In genomic region chr5:142981886-142982820, GRCh38 we compare ENCODE assay signal across 8 cellular contexts.
DNase-seq lines count a peak whose midpoint lies in the region; ATAC-seq and TF ChIP-seq lines count a peak whose summit lies in the region.

No MANE protein-coding gene starts in this region.

- H3K9ac ChIP-seq in IMR-90 (ENCODE audit: low read depth, low read length) (no peak overlapping the region), Karpas-422 (ENCODE audit: low read length) (no peak overlapping the region)

- no peak overlapping the region for H3K4me3 ChIP-seq in IMR-90 (ENCODE audit: insufficient read depth, low read depth, low read length)
- H3K4me3 ChIP-seq in left ventricle myocardium inferior, result no peak overlapping the region
- H3K4me3 ChIP-seq in Karpas-422 (ENCODE audit: low read length), result no peak overlapping the region

- H3K56ac ChIP-seq in IMR-90 (ENCODE audit: extremely low read depth, insufficient read depth, low read length), result peak overlapping the region; percentile 42; the same call in 1 of the 2 replicates

- POLR2A ChIA-PET in IMR-90 (lab: Charles Lee; ENCODE audit: unreplicated experiment), result no interaction called here

- H4K91ac ChIP-seq in IMR-90 (ENCODE audit: insufficient read depth, low read depth, low read length), result peak overlapping the region; percentile 70

- in situ Hi-C loops in IMR-90 (cut with MboI; ENCODE audit: low sequenced_read_pairs), result no loop called here

- H2AK9ac ChIP-seq in IMR-90 (replicated peaks; ENCODE audit: low read depth, low read length, poor library complexity), result peak overlapping the region; percentile 79

- 57% methylated on average over 1 of the region's 6 CpGs; no CpG with 5 or more reads in 1 of the 2 experiments for WGBS in IMR-90 (ENCODE audit: extremely low coverage in 2 of 2, insufficient read length in 1 of 2), 2 experiments

- H3K27ac ChIP-seq in IMR-90 (ENCODE audit: insufficient read depth, low read length), result peak overlapping the region; percentile 35
- H3K27ac ChIP-seq in angular gyrus (ENCODE audit: low read depth, low read length), result peak overlapping the region; percentile 80
- H3K27ac ChIP-seq in left ventricle myocardium inferior (replicated peaks), result peak overlapping the region; percentile 87
- no peak overlapping the region for H3K27ac ChIP-seq in Karpas-422 (ENCODE audit: low read length)

- no peaks in the 10 kb centered on the region for H3K36me3 ChIP-seq in IMR-90 (ENCODE audit: control insufficient read depth, insufficient read depth, low read length)
- H3K36me3 ChIP-seq in left ventricle myocardium inferior, result no peaks in the 10 kb centered on the region
- no peaks in the 10 kb centered on the region for H3K36me3 ChIP-seq in Karpas-422 (ENCODE audit: insufficient read depth, low read length)

- H3K4ac ChIP-seq in IMR-90 (ENCODE audit: low read depth, low read length), result peak overlapping the region; percentile 93

- peak overlapping the region; percentile 83 for H2AK5ac ChIP-seq in IMR-90 (ENCODE audit: low read depth, low read length)

- peak overlapping the region; percentile 88 for H2BK5ac ChIP-seq in IMR-90 (ENCODE audit: low read depth, low read length, poor library complexity, severe bottlenecking)

- H3K4me1 ChIP-seq in IMR-90 (ENCODE audit: control insufficient read depth, insufficient read depth, low read length) (peaks cover 24% of the 10 kb centered on the region), left ventricle myocardium inferior (peaks cover 56% of the 10 kb centered on the region), Karpas-422 (ENCODE audit: low read length) (no peaks in the 10 kb centered on the region)

- H3K9me3 ChIP-seq in IMR-90 (ENCODE audit: control insufficient read depth, insufficient read depth, low read length) (no peaks in the 10 kb centered on the region), left ventricle myocardium inferior (replicated peaks) (no peaks in the 10 kb centered on the region), Karpas-422 (ENCODE audit: low read length) (no peaks in the 10 kb centered on the region)

- peak overlapping the region; percentile 69 for H3K14ac ChIP-seq in IMR-90 (replicated peaks; ENCODE audit: low read depth, low read length)

- CTCF ChIA-PET in IMR-90 (lab: Yijun Ruan, JAX), result no interaction called here

- peak overlapping the region; percentile 83 for H2BK20ac ChIP-seq in IMR-90 (ENCODE audit: low read depth, low read length)

- TF ChIP-seq CTCF in IMR-90 (conservative IDR thresholded peaks at IDR 0.05; ENCODE audit: low read depth, low read length), result no peak
- no peak for TF ChIP-seq CTCF in left ventricle myocardium inferior (IDR thresholded peaks at IDR 0.05; ENCODE audit: borderline replicate concordance)

- H4K8ac ChIP-seq in IMR-90 (ENCODE audit: low read depth in 2 of 2, low read length in 2 of 2), result peak overlapping the region; percentile 31 to 91

- dilution Hi-C loops in IMR-90 (cut with HindIII; ENCODE audit: low sequenced_read_pairs, unreplicated experiment), result no loop called here

- intact Hi-C loops in IMR-90 (cut with micrococcal nuclease), result no loop called here
- intact Hi-C loops in left ventricle myocardium inferior (cut with micrococcal nuclease), result no loop called here

- no peaks in the 10 kb centered on the region for H3K79me2 ChIP-seq in Karpas-422 (ENCODE audit: low read length)

- ATAC-seq in IMR-90 (ENCODE audit: low read depth) (peak; percentile 80), GM18505 (IDR thresholded peaks at IDR 0.05; ENCODE audit: unreplicated experiment) (no peak), GM18858 (IDR thresholded peaks at IDR 0.05; ENCODE audit: unreplicated experiment) (no peak)

- no peaks in the 10 kb centered on the region for H4K20me1 ChIP-seq in IMR-90 (ENCODE audit: insufficient read depth, low read length)
- no peaks in the 10 kb centered on the region for H4K20me1 ChIP-seq in Karpas-422 (ENCODE audit: insufficient read depth, low read depth, low read length)

- peak overlapping the region; percentile 77; the same call in 1 of the 2 replicates for H3K23ac ChIP-seq in IMR-90 (ENCODE audit: low read depth, low read length)

- H3K27me3 ChIP-seq in IMR-90 (ENCODE audit: control insufficient read depth, insufficient read depth, low read length), result no peaks in the 10 kb centered on the region
- H3K27me3 ChIP-seq in left ventricle myocardium inferior (ENCODE audit: low read depth), result no peaks in the 10 kb centered on the region
- H3K27me3 ChIP-seq in Karpas-422 (ENCODE audit: low read length), result no peaks in the 10 kb centered on the region

- peak overlapping the region; percentile 86 for H2BK120ac ChIP-seq in IMR-90 (ENCODE audit: low read depth, low read length)

- H3K18ac ChIP-seq in IMR-90 (ENCODE audit: low read depth, low read length), result peak overlapping the region; percentile 28

- peak; percentile 73 for DNase-seq in AG08396 (ENCODE audit: low spot score)
- peak; percentile 92 for DNase-seq in IMR-90
- DNase-seq in left ventricle myocardium inferior, result peak; percentile 84
- DNase-seq in putamen (ENCODE audit: low spot score), result peak; percentile 67
- DNase-seq in Karpas-422, result no peak

- no peaks in the 10 kb centered on the region for H3K9me2 ChIP-seq in Karpas-422 (replicated peaks; ENCODE audit: insufficient read depth, low read length)

- peak overlapping the region; percentile 88 for H2AFZ ChIP-seq in IMR-90 (replicated peaks; ENCODE audit: low read length, poor library complexity)
- H2AFZ ChIP-seq in Karpas-422 (ENCODE audit: low read length), result no peak overlapping the region

- H3K4me2 ChIP-seq in IMR-90 (ENCODE audit: low read depth, low read length) (peak overlapping the region; percentile 21; the same call in 1 of the 2 replicates), Karpas-422 (ENCODE audit: low read depth, low read length, poor library complexity, severe bottlenecking) (no peak overlapping the region)

- no TSS peak for BruUV-seq in IMR-90 (replicated peaks; lab: Mats Ljungman, UMichigan)

- H3K79me1 ChIP-seq in IMR-90 (ENCODE audit: low read depth in 1 of 2, low read length in 2 of 2), result no peaks in the 10 kb centered on the region; a peak in 1 of 4 replicates

- peak overlapping the region; percentile 78 for H2BK15ac ChIP-seq in IMR-90 (ENCODE audit: low read depth, low read length)

- H3K9me1 ChIP-seq in IMR-90 (ENCODE audit: insufficient read depth, low read length), result peaks cover 28% of the 10 kb centered on the region

- TF ChIP-seq POLR2A in IMR-90 (IDR thresholded peaks at IDR 0.05; ENCODE audit: low read depth, low read length), result no peak
- TF ChIP-seq POLR2A in GM18505 (IDR thresholded peaks at IDR 0.05; ENCODE audit: borderline replicate concordance, extremely low read depth, insufficient read depth, insufficient read length), result no peak

- H4K5ac ChIP-seq in IMR-90 (ENCODE audit: low read depth, low read length), result peak overlapping the region; percentile 9; the same call in 1 of the 2 replicates

- TF ChIP-seq RAD21 in IMR-90 (IDR thresholded peaks at IDR 0.05; ENCODE audit: low read length), result no peak

TF ChIP-seq in IMR-90, 13 proteins besides CTCF, POLR2A, EP300 and RAD21:
- no peak for TF ChIP-seq SMC3 (IDR thresholded peaks at IDR 0.05; ENCODE audit: low read depth, low read length)
- TF ChIP-seq CEBPB (IDR thresholded peaks at IDR 0.05; ENCODE audit: low read depth, low read length), result peak; percentile 46; the same call in 1 of the 2 replicates
- TF ChIP-seq RCOR1 (IDR thresholded peaks at IDR 0.05; ENCODE audit: insufficient replicate concordance, low read length), result peak; percentile 38
- TF ChIP-seq, protein P1, sequence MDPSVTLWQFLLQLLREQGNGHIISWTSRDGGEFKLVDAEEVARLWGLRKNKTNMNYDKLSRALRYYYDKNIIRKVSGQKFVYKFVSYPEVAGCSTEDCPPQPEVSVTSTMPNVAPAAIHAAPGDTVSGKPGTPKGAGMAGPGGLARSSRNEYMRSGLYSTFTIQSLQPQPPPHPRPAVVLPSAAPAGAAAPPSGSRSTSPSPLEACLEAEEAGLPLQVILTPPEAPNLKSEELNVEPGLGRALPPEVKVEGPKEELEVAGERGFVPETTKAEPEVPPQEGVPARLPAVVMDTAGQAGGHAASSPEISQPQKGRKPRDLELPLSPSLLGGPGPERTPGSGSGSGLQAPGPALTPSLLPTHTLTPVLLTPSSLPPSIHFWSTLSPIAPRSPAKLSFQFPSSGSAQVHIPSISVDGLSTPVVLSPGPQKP (IDR thresholded peaks at IDR 0.05; ENCODE audit: borderline replicate concordance, low read depth, low read length), result no peak
